ENCODE assay signal across 6 cellular contexts in the genomic region with DNA sequence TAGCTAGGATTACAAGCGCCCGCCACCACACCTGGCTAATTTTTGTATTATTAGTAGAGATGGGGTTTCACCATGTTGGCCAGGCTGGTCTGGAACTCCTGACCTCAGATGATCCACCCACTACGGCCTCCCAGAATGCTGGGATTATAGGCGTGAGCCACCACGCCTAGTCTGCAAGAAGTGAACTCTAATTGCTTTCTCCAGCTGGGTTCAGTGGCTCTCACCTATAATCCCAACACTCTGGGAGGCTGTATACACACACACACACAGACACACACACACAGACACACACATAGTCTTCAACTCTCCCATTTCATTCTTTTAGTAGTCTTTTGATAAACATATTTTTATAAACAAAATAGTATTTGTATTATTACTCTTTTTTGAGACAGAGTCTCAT. TPM values are rescaled to one million over a fixed set of nuclear protein-coding genes. Genes with fewer than 3 reads are reported as not detected.
DNase-seq lines count a peak whose midpoint lies in the region; ATAC-seq, FAIRE-seq and TF ChIP-seq lines count a peak whose summit lies in the region.
"Not testable (repeated sequence)": the region's sequence is repeated elsewhere in the genome, so short reads cannot be mapped to it uniquely, and the experiment has no call there.

No MANE protein-coding gene starts in this region.

- not testable (repeated sequence) for H3K9me3 ChIP-seq in A549; HEK293 (ENCODE audit: control insufficient read depth, insufficient read depth, low read depth, low read length); WERI-Rb-1 (ENCODE audit: severe bottlenecking); mucosa of descending colon; small intestine (ENCODE audit: control insufficient read depth, low read depth)

- POLR2A ChIA-PET in A549 (lab: Yijun Ruan, JAX): interaction anchor here (0.8 to 1.4 kb wide), 2 partner anchors 13 to 40 kb away, joined by 4 read pairs; partner anchors contain the start of genes COQ8B, ITPKC and NUMBL
- POLR2A ChIA-PET in HEK293 (lab: Yijun Ruan, JAX): interaction anchor here (1.7 kb wide), 2 partner anchors 20 to 49 kb away, joined by 4 to 7 read pairs; partner anchors contain the start of genes ACTMAP and SNRPA

- CTCF ChIA-PET in A549 (lab: Yijun Ruan, JAX): interaction anchor here (0.7 to 17.9 kb wide), 8 partner anchors 9 to 77 kb away, joined by 3 to 199 read pairs (median 6); partner anchors contain the start of genes ACTMAP and SNRPA
- CTCF ChIA-PET in HEK293 (lab: Yijun Ruan, JAX): interaction anchor here (1.5 kb wide), 1 partner anchor 14 kb away, joined by 7 read pairs; no protein-coding TSS in a partner anchor

- not testable (repeated sequence) for H3K4me3 ChIP-seq in A549; HEK293 (ENCODE audit: low read depth, low read length); WERI-Rb-1 (ENCODE audit: low read depth, low read length); mucosa of descending colon; small intestine (ENCODE audit: low read depth in 1 of 2, low read length in 2 of 2)

- not testable (repeated sequence) for H3K4me2 ChIP-seq in A549

- not testable (repeated sequence) for ATAC-seq in A549
- peak; percentile 66 for ATAC-seq in left colon
- ATAC-seq in mucosa of descending colon: peak; percentile 17

- TF ChIP-seq RAD21 in A549 (conservative IDR thresholded peaks at IDR 0.05 in 1 of 2, IDR thresholded peaks at IDR 0.05 in 1 of 2): not testable (repeated sequence)

- TF ChIP-seq CTCF in A549 (IDR thresholded peaks at IDR 0.05); HEK293 (tag by site-specific recombination; IDR thresholded peaks at IDR 0.05); WERI-Rb-1 (IDR thresholded peaks at IDR 0.05; ENCODE audit: low read depth, low read length); mucosa of descending colon (IDR thresholded peaks at IDR 0.05): not testable (repeated sequence)

- H3K4me1 ChIP-seq in A549; HEK293 (ENCODE audit: control insufficient read depth, insufficient read depth, low read length); mucosa of descending colon (ENCODE audit: low read depth); small intestine (ENCODE audit: control insufficient read depth in 2 of 2, insufficient read depth in 1 of 2, low read depth in 1 of 2, low read length in 1 of 2): not testable (repeated sequence)

- not testable (repeated sequence) for DNase-seq in A549 (ENCODE audit: low read depth in 1 of 2, low spot score in 1 of 2); WERI-Rb-1; left colon; mucosa of descending colon
- peak; percentile 22 for DNase-seq in small intestine

- H3K27me3 ChIP-seq in WERI-Rb-1 (ENCODE audit: insufficient read depth, low read depth, severe bottlenecking); small intestine (ENCODE audit: control insufficient read depth in 2 of 2, insufficient read depth in 2 of 2, low read length in 2 of 2): not testable (repeated sequence)

- intact Hi-C loops in left colon (cut with DNase I, micrococcal nuclease); mucosa of descending colon (cut with DNase I, micrococcal nuclease): not testable (repeated sequence)

- TF ChIP-seq EP300 in A549 (IDR thresholded peaks at IDR 0.05): not testable (repeated sequence)

- WGBS in A549 (ENCODE audit: missing lambda C conversion rate): 95% methylated on average over 5 of the region's 5 CpGs
- 60 to 85% (median 68%) methylated on average over 5 of the region's 5 CpGs for WGBS in small intestine, 3 donors

- TF ChIP-seq POLR2A in A549 (IDR thresholded peaks at IDR 0.05; ENCODE audit: low read length): not testable (repeated sequence)

- not testable (repeated sequence) for FAIRE-seq in A549 (lab: Jason Lieb, UNC); small intestine (lab: Jason Lieb, UNC)

- H3K36me3 ChIP-seq in HEK293 (ENCODE audit: control insufficient read depth in 2 of 2, insufficient read depth in 1 of 2, low read length in 2 of 2) (peaks cover 81 to 97% of the 10 kb centered on the region in 2 experiments), WERI-Rb-1 (peaks cover 55% of the 10 kb centered on the region), small intestine (ENCODE audit: control insufficient read depth in 2 of 2, insufficient read depth in 2 of 2, low read length in 2 of 2) (peaks cover 20 to 26% of the 10 kb centered on the region in 2 donors)
- H3K36me3 ChIP-seq in mucosa of descending colon (ENCODE audit: low read depth): not testable (repeated sequence)

- not testable (repeated sequence) for H3K27ac ChIP-seq in A549; HEK293 (ENCODE audit: extremely low read depth, low read depth, low read length); small intestine (ENCODE audit: low read depth in 1 of 2, low read length in 1 of 2)
- H3K27ac ChIP-seq in WERI-Rb-1: peak overlapping the region; percentile 11; the same call in 1 of the 2 replicates

TF ChIP-seq in A549, 52 proteins besides CTCF, POLR2A, EP300 and RAD21:
- TF ChIP-seq ZNF302 (CRISPR knock-in tag; IDR thresholded peaks at IDR 0.05): 0 out of 2 replicates have a peak, but pooled peaks have one; percentile 15

TF ChIP-seq in HEK293, 187 proteins besides CTCF, POLR2A, EP300 and RAD21:
- peak; percentile 95 for TF ChIP-seq GLIS1 (tag by site-specific recombination; IDR thresholded peaks at IDR 0.05)

RNA-seq across cellular contexts. Expression of gene ITPKC, which starts 13.2 kb away (rescaled TPM):
- polyA plus RNA-seq in A549 (2011; rRNA removed) (6.5 and 8.7 TPM in 2 replicates), A549 (2017; fragmentation: RNase III; extraction: RNeasy Plus Mini Kit Qiagen cat#74134 plus additional on column Dnase treatment) (7.9 to 8.6 TPM (median 8.1 TPM) in 3 replicates), small intestine (10 to 100 TPM; 22.7 to 26.4 (median 24.7) TPM)
- polyA plus RNA-seq in A549 (2012; cell fraction: cytosol; rRNA removed): 6.6 and 7.7 TPM in 2 replicates
- 10.7 and 10.9 TPM in 2 replicates for polyA plus RNA-seq in A549 (2012; cell fraction: nucleus; rRNA removed)
- 13.8 and 14.2 TPM in 2 replicates for polyA minus RNA-seq in A549 (2011; rRNA and poly(A)+ RNA removed)
- total RNA-seq in left colon (10 to 100 TPM; 24.3 to 24.5 TPM), mucosa of descending colon (10 to 100 TPM; 22.1 to 26.1 (median 23.2) TPM)

RNA-seq across cellular contexts. Expression of gene COQ8B, which starts 13.4 kb away (rescaled TPM):
- polyA plus RNA-seq in A549 (2011; rRNA removed): 43.9 and 47.2 TPM in 2 replicates
- polyA plus RNA-seq in A549 (2012; cell fraction: cytosol; rRNA removed): 55.5 and 70.2 TPM in 2 replicates
- polyA plus RNA-seq in A549 (2012; cell fraction: nucleus; rRNA removed): 158 and 174 TPM in 2 replicates
- polyA plus RNA-seq in A549 (2017; fragmentation: RNase III; extraction: RNeasy Plus Mini Kit Qiagen cat#74134 plus additional on column Dnase treatment): 55.3 to 64.9 TPM (median 63.6 TPM) in 3 replicates
- 55.3 TPM in 2 replicates for polyA minus RNA-seq in A549 (2011; rRNA and poly(A)+ RNA removed)
- 10 to 100 TPM; 28.5 to 41.5 TPM for total RNA-seq in left colon
- 10 to 100 TPM; 29.9 to 49.2 (median 39.3) TPM for total RNA-seq in mucosa of descending colon
- 10 to 100 TPM; 29.2 to 45.5 (median 44.5) TPM for polyA plus RNA-seq in small intestine

RNA-seq across cellular contexts. Expression of gene ACTMAP, which starts 20.2 kb away (rescaled TPM):
- polyA plus RNA-seq in A549 (2011; rRNA removed) (7.8 and 11.7 TPM in 2 replicates), A549 (2017; fragmentation: RNase III; extraction: RNeasy Plus Mini Kit Qiagen cat#74134 plus additional on column Dnase treatment) (14.1 to 18.5 TPM (median 14.8 TPM) in 3 replicates), small intestine (10 to 100 TPM; 12.1 to 27.5 (median 19.5) TPM)
- 13.0 and 16.7 TPM in 2 replicates for polyA plus RNA-seq in A549 (2012; cell fraction: cytosol; rRNA removed)
- 40.2 and 46.1 TPM in 2 replicates for polyA plus RNA-seq in A549 (2012; cell fraction: nucleus; rRNA removed)
- 13.9 and 15.5 TPM in 2 replicates for polyA minus RNA-seq in A549 (2011; rRNA and poly(A)+ RNA removed)
- total RNA-seq in left colon (10 to 100 TPM; 12.1 to 12.4 TPM), mucosa of descending colon (10 to 100 TPM; 10.9 to 16.7 (median 13.8) TPM)

RNA-seq across cellular contexts. Expression of gene SNRPA, which starts 20.9 kb away (rescaled TPM):
- polyA plus RNA-seq in A549 (2011; rRNA removed): 235 and 236 TPM in 2 replicates
- 265 and 288 TPM in 2 replicates for polyA plus RNA-seq in A549 (2012; cell fraction: cytosol; rRNA removed)
- polyA plus RNA-seq in A549 (2012; cell fraction: nucleus; rRNA removed): 267 and 341 TPM in 2 replicates
- 141 to 155 TPM (median 143 TPM) in 3 replicates for polyA plus RNA-seq in A549 (2017; fragmentation: RNase III; extraction: RNeasy Plus Mini Kit Qiagen cat#74134 plus additional on column Dnase treatment)
- 390 and 504 TPM in 2 replicates for polyA minus RNA-seq in A549 (2011; rRNA and poly(A)+ RNA removed)
- 10 to 100 TPM; 43.4 to 68.0 TPM for total RNA-seq in left colon
- total RNA-seq in mucosa of descending colon: 10 to 100 TPM; 54.0 to 81.7 (median 59.9) TPM
- polyA plus RNA-seq in small intestine: 10 to 100 TPM; 25.7 to 77.8 (median 36.7) TPM

RNA-seq across cellular contexts. Expression of gene NUMBL, which starts 39.6 kb away (rescaled TPM):
- 19.4 and 21.1 TPM in 2 replicates for polyA plus RNA-seq in A549 (2011; rRNA removed)
- polyA plus RNA-seq in A549 (2012; cell fraction: cytosol; rRNA removed): 41.5 and 47.8 TPM in 2 replicates
- 114 and 125 TPM in 2 replicates for polyA plus RNA-seq in A549 (2012; cell fraction: nucleus; rRNA removed)
- polyA plus RNA-seq in A549 (2017; fragmentation: RNase III; extraction: RNeasy Plus Mini Kit Qiagen cat#74134 plus additional on column Dnase treatment): 26.6 to 29.7 TPM (median 28.7 TPM) in 3 replicates
- polyA minus RNA-seq in A549 (2011; rRNA and poly(A)+ RNA removed): 13.8 and 13.9 TPM in 2 replicates
- 10 to 100 TPM in 1 of 2 donors, 1 to 10 TPM in 1; 9.6 to 14.5 TPM for total RNA-seq in left colon
- total RNA-seq in mucosa of descending colon: 10 to 100 TPM; 10.2 to 39.7 (median 16.9) TPM
- polyA plus RNA-seq in small intestine: 10 to 100 TPM in 1 of 3 donors, 1 to 10 TPM in 2; 6.2 to 15.6 (median 9.4) TPM
